ENCODE assay signal across 10 cellular contexts in the genomic region with DNA sequence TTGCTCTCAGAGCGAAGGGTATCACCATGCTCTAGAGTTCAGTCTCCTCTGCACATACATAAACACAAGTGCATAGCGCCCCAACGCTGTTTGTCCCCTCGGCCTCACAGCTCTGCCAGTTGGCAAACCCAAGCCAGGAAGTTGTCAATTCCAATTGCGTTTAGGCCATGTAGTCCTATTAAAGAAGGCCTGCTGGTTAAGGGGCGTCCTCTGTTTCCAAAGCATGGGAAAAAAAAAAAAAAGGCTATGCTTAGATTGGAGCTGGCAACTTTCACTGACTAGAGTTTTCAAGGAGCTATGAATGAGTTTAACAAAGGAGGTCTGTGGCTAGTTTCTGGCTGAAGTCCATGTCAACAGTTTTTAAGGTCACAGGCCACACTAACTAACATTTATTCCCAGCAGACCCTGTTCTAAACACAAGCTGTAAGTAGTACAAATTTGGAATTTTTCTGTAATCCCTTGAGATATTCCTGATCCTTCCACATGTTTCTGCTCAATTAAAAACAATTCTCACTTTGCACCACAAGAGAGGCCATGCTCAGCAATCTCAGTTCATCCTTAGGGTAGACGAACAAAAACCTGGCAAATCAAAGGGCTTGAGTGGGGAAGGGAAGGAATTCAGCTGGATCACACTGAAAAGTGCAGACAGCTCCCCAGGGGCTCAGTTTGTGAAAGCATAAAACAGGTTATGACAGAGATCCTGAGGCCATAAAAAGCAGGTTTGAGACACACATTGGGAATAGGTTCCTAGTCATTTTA.
DNase-seq lines count a peak whose midpoint lies in the region; TF ChIP-seq lines count a peak whose summit lies in the region.
"Had no signal": no experiment of that assay in that cellular context is flagged by ENCODE, and none has a peak within 500 bp of the region (broad histone marks: within the 10 kb centered on the region; RNA-seq: fewer than 3 reads in every experiment).

No MANE protein-coding gene starts in this region.

- H3K14ac ChIP-seq in neuronal stem cell (ENCODE audit: low read length): no peak overlapping the region

- H3K9me3 ChIP-seq in BLaER1: no peaks in the 10 kb centered on the region
- H3K9me3 ChIP-seq in adrenal gland (replicated peaks in 1 of 3): no peaks in the 10 kb centered on the region
- no peaks in the 10 kb centered on the region for H3K9me3 ChIP-seq in neuronal stem cell (replicated peaks in 1 of 2; ENCODE audit: control insufficient read depth in 2 of 2, insufficient read depth in 1 of 2, low read depth in 1 of 2, low read length in 2 of 2)
- no peaks in the 10 kb centered on the region for H3K9me3 ChIP-seq in transverse colon

- peak in 1 of 6 experiments; percentile 7 for TF ChIP-seq CTCF in adrenal gland (IDR thresholded peaks at IDR 0.05)
- no peak for TF ChIP-seq CTCF in transverse colon (IDR thresholded peaks at IDR 0.05)
- no peak for TF ChIP-seq CTCF in GM13977 (IDR thresholded peaks at IDR 0.05; ENCODE audit: extremely low read depth, insufficient read depth, missing control alignments)

- H3K4me1 ChIP-seq in BLaER1 (peaks cover 24% of the 10 kb centered on the region), adrenal gland (replicated peaks in 1 of 2) (peaks cover 0 to 22% of the 10 kb centered on the region in 2 donors), neuronal stem cell (ENCODE audit: control insufficient read depth in 2 of 2, insufficient read depth in 1 of 2, low read depth in 1 of 2, low read length in 2 of 2) (peaks cover 6 to 11% of the 10 kb centered on the region in 2 donors), transverse colon (peaks cover 0 to 19% (median 2%) of the 10 kb centered on the region in 4 donors)
- H3K4me1 ChIP-seq: parathyroid adenoma had no signal

- H4K20me1 ChIP-seq in BLaER1: no peaks in the 10 kb centered on the region

- peaks cover 2% of the 10 kb centered on the region for H3K79me1 ChIP-seq in neuronal stem cell (ENCODE audit: low read depth, low read length)

- no peak overlapping the region for H3K18ac ChIP-seq in neuronal stem cell (ENCODE audit: low read length)

- H2BK120ac ChIP-seq in neuronal stem cell (ENCODE audit: low read depth, low read length): no peak overlapping the region

- no peak overlapping the region for H4K91ac ChIP-seq in neuronal stem cell (ENCODE audit: low read depth, low read length, poor library complexity)

- H2AK5ac ChIP-seq in neuronal stem cell (ENCODE audit: low read depth, low read length): no peak overlapping the region

- WGBS in adrenal gland, 4 donors: 56 to 70% (median 61%) methylated on average over 7 of the region's 7 CpGs
- WGBS in neuronal stem cell (ENCODE audit: extremely low coverage in 2 of 2, insufficient read length in 2 of 2, insufficient replicate concordance in 1 of 2), 2 donors: no CpG with 5 or more reads among the region's 7 CpGs
- 38 to 71% methylated on average over 4 to 7 of the region's 7 CpGs for WGBS in transverse colon (ENCODE audit: low coverage in 1 of 2), 2 donors

- H4K8ac ChIP-seq in neuronal stem cell (ENCODE audit: low read depth, low read length): no peak overlapping the region

- DNase-seq in adrenal gland (peak in 5 of 7 donors; percentile 13 to 32 (median 23)), globus pallidus (ENCODE audit: low spot score) (peak; percentile 72), neuronal stem cell (ENCODE audit: low spot score) (peak; percentile 27), transverse colon (no peak), NCI-H1048 (lab: John Stamatoyannopoulos, UW) (no peak), iPS-NIHi11 (ENCODE audit: low spot score) (no peak), GM13977 (ENCODE audit: low spot score) (no peak)
- DNase-seq: activated naive CD4-positive, alpha-beta T cell treated with Interleukin-2 at 50 U/mL for 16 hours had no signal

- no peaks in the 10 kb centered on the region for H3K27me3 ChIP-seq in BLaER1
- H3K27me3 ChIP-seq in adrenal gland: no peaks in the 10 kb centered on the region
- H3K27me3 ChIP-seq in neuronal stem cell (ENCODE audit: control insufficient read depth in 3 of 3, insufficient read depth in 3 of 3, low read depth in 1 of 3, low read length in 3 of 3): no peaks in the 10 kb centered on the region
- H3K27me3 ChIP-seq in transverse colon: no peaks in the 10 kb centered on the region

- intact Hi-C loops in adrenal gland (cut with DNase I) (no loop called here), transverse colon (cut with DNase I; ENCODE audit: low total_unique reads) (no loop called here)

- H2BK5ac ChIP-seq in neuronal stem cell (ENCODE audit: low read length): no peak overlapping the region

- H3K23ac ChIP-seq in neuronal stem cell (ENCODE audit: low read depth, low read length, poor library complexity): no peak overlapping the region

- TF ChIP-seq EP300 in transverse colon (IDR thresholded peaks at IDR 0.05; ENCODE audit: low read depth): no peak

- no peak overlapping the region for H2BK12ac ChIP-seq in neuronal stem cell (ENCODE audit: low read length)

- H2BK15ac ChIP-seq in neuronal stem cell (ENCODE audit: low read length): no peak overlapping the region

- H3K27ac ChIP-seq in BLaER1 (no peak overlapping the region), adrenal gland (no peak overlapping the region), neuronal stem cell (replicated peaks; ENCODE audit: low read length) (peak overlapping the region; percentile 51), transverse colon (peak overlapping the region in 1 of 4 donors; percentile 9)
- H3K27ac ChIP-seq: parathyroid adenoma had no signal

- H3K4me2 ChIP-seq in BLaER1 (peak overlapping the region; percentile 0; the same call in 1 of the 2 replicates), neuronal stem cell (ENCODE audit: insufficient read depth, low read length, poor library complexity, severe bottlenecking) (no peak overlapping the region)

- no peaks in the 10 kb centered on the region for H3K36me3 ChIP-seq in BLaER1
- no peaks in the 10 kb centered on the region for H3K36me3 ChIP-seq in adrenal gland (replicated peaks in 1 of 2)
- H3K36me3 ChIP-seq in neuronal stem cell (replicated peaks in 1 of 2; ENCODE audit: control insufficient read depth in 2 of 2, insufficient read depth in 2 of 2, low read length in 2 of 2): no peaks in the 10 kb centered on the region
- no peaks in the 10 kb centered on the region for H3K36me3 ChIP-seq in transverse colon

- H3K9ac ChIP-seq in BLaER1 (no peak overlapping the region), neuronal stem cell (ENCODE audit: low read depth, low read length, poor library complexity) (no peak overlapping the region)
- H3K9ac ChIP-seq: parathyroid adenoma had no signal

- no peak overlapping the region for H3K4ac ChIP-seq in neuronal stem cell (ENCODE audit: low read length)

- no peak overlapping the region for H3K4me3 ChIP-seq in BLaER1
- no peak overlapping the region for H3K4me3 ChIP-seq in adrenal gland
- H3K4me3 ChIP-seq in neuronal stem cell (ENCODE audit: low read length in 2 of 2): no peak overlapping the region
- no peak overlapping the region for H3K4me3 ChIP-seq in transverse colon

- in situ Hi-C loops in transverse colon (cut with MboI; ENCODE audit: low pct_ligation_motif_present in 1 of 4, low pct_unique_long_range_greater_than_20kb in 1 of 4, low sequenced_read_pairs in 3 of 4) (no loop called here), GM13977 (cut with MboI; ENCODE audit: low pct_unique_long_range_greater_than_20kb, low sequenced_read_pairs, unreplicated experiment) (no loop called here)

- H2AFZ ChIP-seq in neuronal stem cell (ENCODE audit: low read length): peak overlapping the region; percentile 13
- H2AFZ ChIP-seq: parathyroid adenoma had no signal

- TF ChIP-seq POLR2A in adrenal gland (IDR thresholded peaks at IDR 0.05) (no peak), transverse colon (IDR thresholded peaks at IDR 0.05) (no peak)

Comparison
In these comparisons a context has a peak if more than half of its experiments do, and no peak if none do; other contexts are left out.
1. DNase-seq: peak in adrenal gland (5 of 7), globus pallidus (single experiment) and neuronal stem cell (single experiment); none in transverse colon (single experiment), NCI-H1048 (single experiment), iPS-NIHi11 (single experiment) and GM13977 (single experiment).